In the genomic region with DNA sequence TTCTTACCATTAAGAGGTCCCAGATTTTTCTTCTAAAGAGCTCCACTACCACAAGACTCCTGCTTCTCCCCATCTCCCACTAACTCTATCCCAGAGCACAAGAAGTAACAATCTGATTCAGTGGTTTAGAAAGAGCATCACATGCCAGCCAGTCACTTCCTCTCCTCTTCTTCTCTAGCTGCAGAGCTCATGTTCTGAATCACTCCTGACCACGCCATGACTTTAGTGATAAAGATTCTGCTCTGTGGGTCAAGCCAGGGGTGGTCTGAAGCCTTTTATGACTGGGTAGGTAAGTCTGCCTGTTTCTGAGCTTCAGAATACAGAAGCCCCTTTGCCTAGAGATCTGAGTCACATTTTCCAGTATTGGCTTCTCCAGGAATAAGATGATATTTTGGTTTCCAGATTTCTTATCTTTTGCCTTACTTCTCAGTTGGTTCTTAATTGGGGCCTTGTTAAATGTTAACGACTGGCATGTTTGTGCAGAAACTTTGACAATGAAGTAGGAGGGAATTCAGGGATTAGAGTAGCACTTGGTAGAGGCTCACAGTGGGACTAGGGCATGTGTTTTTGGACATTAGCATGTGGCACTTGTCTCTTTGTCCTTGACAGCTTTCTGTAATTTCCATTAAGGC, we compare ENCODE assay signal across 17 cellular contexts. TPM values are rescaled to one million over a fixed set of nuclear protein-coding genes. Genes with fewer than 3 reads are reported as not detected.
A peak's percentile ranks its signal among the peaks of the same experiment; 100 is the strongest.
DNase-seq lines count a peak whose midpoint lies in the region; ATAC-seq, FAIRE-seq and TF ChIP-seq lines count a peak whose summit lies in the region.
"Had no signal": no experiment of that assay in that cellular context is flagged by ENCODE, and none has a peak within 500 bp of the region (broad histone marks: within the 10 kb centered on the region; RNA-seq: fewer than 3 reads in every experiment).

No MANE protein-coding gene starts in this region.

- H3K4me3 ChIP-seq in K562 (no peak overlapping the region), heart left ventricle (no peak overlapping the region)
- H3K4me3 ChIP-seq: pancreas had no signal

- TF ChIP-seq POLR2A in K562 (conservative IDR thresholded peaks at IDR 0.05) = no peak
- TF ChIP-seq POLR2A in heart left ventricle (IDR thresholded peaks at IDR 0.05) = no peak

- H3K79me2 ChIP-seq in K562 (ENCODE audit: control insufficient read depth, insufficient read depth, low read length) = no peaks in the 10 kb centered on the region

- TF ChIP-seq RAD21 in K562 (CRISPR knock-in tag; conservative IDR thresholded peaks at IDR 0.05 in 1 of 2, IDR thresholded peaks at IDR 0.05 in 1 of 2) = no peak

- WGBS in K562 (ENCODE audit: insufficient coverage, low coverage, missing lambda C conversion rate) = 0% methylated on average over 2 of the region's 2 CpGs
- 76 to 86% (median 77%) methylated on average over 2 of the region's 2 CpGs for WGBS in heart left ventricle, 4 donors

- H3K9me3 ChIP-seq in K562 (replicated peaks; ENCODE audit: control insufficient read depth, insufficient read depth, low read depth, low read length) (no peaks in the 10 kb centered on the region; the same call in 1 of the 2 replicates), heart left ventricle (no peaks in the 10 kb centered on the region)
- H3K9me3 ChIP-seq: BE2C, pancreas had no signal

- intact Hi-C loops in K562 (cut with micrococcal nuclease) = no loop called here
- intact Hi-C loops in heart left ventricle (cut with DNase I) = no loop called here

- H2AFZ ChIP-seq in K562 (ENCODE audit: low read depth, low read length) = no peak overlapping the region

- H3K4me2 ChIP-seq in K562 (ENCODE audit: insufficient read depth, low read length) = no peak overlapping the region

- CTCF ChIA-PET in K562 (lab: Yijun Ruan, JAX; ENCODE audit: low intra/inter-chr PET ratio) = no interaction called here

- no peak overlapping the region for H3K27ac ChIP-seq in K562 (ENCODE audit: extremely low read depth, low read depth, low read length)
- no peak overlapping the region for H3K27ac ChIP-seq in heart left ventricle
- H3K27ac ChIP-seq: pancreas had no signal

- DNase-seq in ACHN = peak; percentile 47
- peak; percentile 87 for DNase-seq in HT1080 (ENCODE audit: low read depth)
- no peak for DNase-seq in K562 (ENCODE audit: extremely low read depth in 1 of 4, low spot score in 3 of 4)
- peak; percentile 76 for DNase-seq in kidney glomerular epithelial cell (lab: John Stamatoyannopoulos, UW)
- no peak for DNase-seq in pons (ENCODE audit: low spot score)
- DNase-seq in NCI-H1436 treated with DMSO at 0.1 percent for 48 hours (lab: John Stamatoyannopoulos, UW) = no peak
- DNase-seq in NCI-H1436 (lab: John Stamatoyannopoulos, UW) = no peak
- DNase-seq in heart left ventricle = no peak
- DNase-seq: activated CD4-positive, alpha-beta T cell treated with anti-CD3 and anti-CD28 coated beads for 1 hour; BE2C; cortex of kidney; DMS 273 treated with DMSO at 0.1 percent for 48 hours; NCI-H1105; NCI-H345; pancreas; SIG-M5 had no signal

- no peaks in the 10 kb centered on the region for H4K20me1 ChIP-seq in K562 (replicated peaks; ENCODE audit: control insufficient read depth, insufficient read depth, low read length)

- no peak for FAIRE-seq in K562 (lab: Jason Lieb, UNC)
- FAIRE-seq: pancreas had no signal

- no peaks in the 10 kb centered on the region for H3K4me1 ChIP-seq in K562 (replicated peaks in 1 of 2; ENCODE audit: control insufficient read depth in 2 of 2, insufficient read depth in 2 of 2, low read length in 2 of 2)
- H3K4me1 ChIP-seq in heart left ventricle = no peaks in the 10 kb centered on the region
- H3K4me1 ChIP-seq: BE2C, pancreas had no signal

- no peak for ATAC-seq in K562
- ATAC-seq in heart left ventricle = no peak
- ATAC-seq: left lobe of liver, pancreas had no signal

- in situ Hi-C loops in ACHN (cut with HindIII; ENCODE audit: low pct_ligation_motif_present, low pct_unique_long_range_greater_than_20kb, low sequenced_read_pairs) = no loop called here
- in situ Hi-C loops in K562 (cut with MboI) = no loop called here

- H3K36me3 ChIP-seq in K562 (ENCODE audit: control insufficient read depth, insufficient read depth, low read length) (no peaks in the 10 kb centered on the region), heart left ventricle (no peaks in the 10 kb centered on the region)
- H3K36me3 ChIP-seq: BE2C, pancreas had no signal

- no peak overlapping the region for H3K9ac ChIP-seq in K562 (ENCODE audit: insufficient read depth in 1 of 2, low read depth in 2 of 2, low read length in 2 of 2)

- TF ChIP-seq CTCF in K562 (IDR thresholded peaks at IDR 0.05 in 2 of 3, conservative IDR thresholded peaks at IDR 0.05 in 1 of 3; ENCODE audit: insufficient read depth in 2 of 3, low read depth in 1 of 3, low read length in 3 of 3) (no peak), heart left ventricle (IDR thresholded peaks at IDR 0.05) (no peak)

- no peaks in the 10 kb centered on the region for H3K9me1 ChIP-seq in K562 (ENCODE audit: control insufficient read depth, insufficient read depth, low read length)

- no TSS peak for BruUV-seq in K562 (replicated peaks; lab: Mats Ljungman, UMichigan)

- POLR2A ChIA-PET in K562 (lab: Yijun Ruan, JAX) = interaction anchor here (0.6 kb wide), 1 partner anchor 21 kb away, joined by 3 read pairs; no protein-coding TSS in a partner anchor

- no peak for TF ChIP-seq EP300 in K562 (IDR thresholded peaks at IDR 0.05; ENCODE audit: low read length)

- peaks cover 0 to 4% of the 10 kb centered on the region in 2 experiments; a peak in 3 of 5 replicates for H3K27me3 ChIP-seq in K562 (ENCODE audit: control insufficient read depth in 2 of 2, insufficient read depth in 2 of 2, low read length in 2 of 2)
- H3K27me3 ChIP-seq in heart left ventricle = no peaks in the 10 kb centered on the region
- H3K27me3 ChIP-seq: BE2C, pancreas had no signal

TF ChIP-seq in K562, 482 proteins besides CTCF, POLR2A, EP300 and RAD21:
- TF ChIP-seq FOSL1 (tag; conservative IDR thresholded peaks at IDR 0.05) = 0 out of 2 replicates have a peak, but pooled peaks have one; percentile 35
- TF ChIP-seq SMAD4 (CRISPR knock-in tag; conservative IDR thresholded peaks at IDR 0.05) = no peak

RNA-seq across cellular contexts. Expression of a gene that starts 27.6 kb away (rescaled TPM):
- 0.03 TPM in 1 of 2 replicates, not detected in the other for total RNA-seq in HT1080 (2014; rRNA removed; shearing (Covaris generic))
- polyA plus RNA-seq in HT1080 (2015; cell fraction: cytosol; rRNA removed) = 0.22 and 0.25 TPM in 2 replicates
- 0.31 and 0.60 TPM in 2 replicates for polyA plus RNA-seq in HT1080 (2015; cell fraction: nucleus; rRNA removed)
- total RNA-seq in K562 (2011; cell fraction: chromatin; rRNA removed; ENCODE audit: low replicate concordance) = 0.05 and 0.44 TPM in 2 replicates
- total RNA-seq in K562 (2011; cell fraction: nucleolus; rRNA removed) = under 0.01 TPM in 2 replicates
- total RNA-seq in K562 (2011; cell fraction: nucleoplasm; rRNA removed) = not detected in 2 replicates
- total RNA-seq in K562 (2014; rRNA removed) (0.05 TPM in 1 of 2 replicates, not detected in the other), K562 (2014; rRNA removed; fragmentation: Illumina TruSeq; extraction: Trizol) (0.18 TPM in 1 of 2 replicates, not detected in the other), K562 (2015; rRNA removed; fragmentation: Illumina TruSeq; extraction: Trizol) (0.23 TPM in 1 of 2 replicates, not detected in the other), K562 (2021) (0.07 and 0.09 TPM in 2 replicates), heart left ventricle (10 to 100 TPM in 3 of 9 donors, 1 to 10 TPM in 6; 6.6 to 13.2 (median 7.7) TPM)
- polyA plus RNA-seq in K562 (2011; rRNA removed) (0.01 TPM in 2 replicates), K562 (2014; fragmentation: Illumina TruSeq; extraction: Trizol) (0.09 and 0.28 TPM in 2 replicates), K562 (2014; fragmentation: Nextera tagmentation; extraction: Ambion mirVana) (under 1 TPM in 1 of 2 experiments, not detected in 1; 0.01 TPM), K562 (2014; rRNA removed) (0.01 TPM in 1 of 2 replicates, not detected in the other), heart left ventricle (1 to 10 TPM; 1.3 to 2.6 TPM)
- not detected in 2 replicates for polyA plus RNA-seq in K562 (2011; cell fraction: cytosol; rRNA removed)
- polyA plus RNA-seq in K562 (2011; cell fraction: nucleus; rRNA removed) = 0.06 TPM in 1 of 2 replicates, not detected in the other
- polyA plus RNA-seq in K562 (2012) = 0.01 and 0.15 TPM in 2 replicates
- polyA minus RNA-seq in K562 (2011; rRNA and poly(A)+ RNA removed) = 0.04 TPM in 1 of 2 replicates, not detected in the other
- polyA minus RNA-seq in K562 (2011; cell fraction: cytosol; rRNA and poly(A)+ RNA removed) = not detected in 2 replicates
- polyA minus RNA-seq in K562 (2011; cell fraction: nucleus; rRNA and poly(A)+ RNA removed) = 0.11 TPM in 1 of 2 replicates, not detected in the other

Comparison
In these comparisons a context has a peak if more than half of its experiments do, and no peak if none do; other contexts are left out.
1. DNase-seq: peak in ACHN (single experiment), HT1080 (single experiment) and kidney glomerular epithelial cell (single experiment); none in K562 (0 of 4), pons (single experiment), NCI-H1436 treated with DMSO at 0.1 percent for 48 hours (single experiment), NCI-H1436 (single experiment) and heart left ventricle (0 of 5).